16 cellular contexts compared by ENCODE assay signal in the genomic region with DNA sequence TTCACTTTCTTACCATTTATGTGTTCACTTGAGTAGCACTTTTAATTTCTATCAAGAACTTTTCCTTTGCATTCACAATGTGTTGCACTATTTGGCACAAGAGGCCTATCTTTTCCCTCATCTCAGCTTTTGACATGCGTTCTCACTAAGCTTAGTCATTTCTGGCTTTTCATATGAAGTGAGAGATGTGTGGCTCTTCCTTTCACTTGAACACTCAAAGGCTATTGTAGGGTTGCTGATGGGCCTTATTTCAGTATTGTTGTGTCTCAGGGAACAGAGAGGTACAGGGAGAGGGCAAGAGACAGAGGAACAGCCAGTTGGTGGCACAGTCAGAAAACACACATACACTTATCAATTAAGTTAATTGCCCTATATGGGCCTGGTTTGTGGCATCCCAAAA.
DNase-seq lines count a peak whose midpoint lies in the region; ATAC-seq lines count a peak whose summit lies in the region.
"Had no signal": no experiment of that assay in that cellular context is flagged by ENCODE, and none has a peak within 500 bp of the region (broad histone marks: within the 10 kb centered on the region; RNA-seq: fewer than 3 reads in every experiment).

No MANE protein-coding gene starts in this region.

- peak; percentile 96 to 97 for ATAC-seq in activated T-cell treated with anti-CD3 and anti-CD28 coated beads, Interleukin-2, amount 50 U/mL, for 72 hours (replicated peaks in 1 of 2)
- ATAC-seq in GM21619 (IDR thresholded peaks at IDR 0.05; ENCODE audit: unreplicated experiment) (peak; percentile 93), HG03108 (IDR thresholded peaks at IDR 0.05; ENCODE audit: unreplicated experiment) (peak; percentile 94), left colon (no peak)
- ATAC-seq in stimulated activated naive CD8-positive, alpha-beta T cell treated with anti-CD3 and anti-CD28 coated beads, Interleukin-15, amount 100 ng/mL, for 72 hours: peak; percentile 69
- ATAC-seq: foreskin keratinocyte, left lung had no signal

- peaks cover 18% of the 10 kb centered on the region for H3K4me1 Mint-ChIP-seq in activated T-cell treated with anti-CD3 and anti-CD28 coated beads, Interleukin-2, amount 50 U/mL, for 72 hours (ENCODE audit: low read depth)
- H3K4me1 Mint-ChIP-seq in stimulated activated naive CD8-positive, alpha-beta T cell treated with anti-CD3 and anti-CD28 coated beads, Interleukin-15, amount 100 ng/mL, for 72 hours: no peaks in the 10 kb centered on the region

- peak overlapping the region in 1 of 2 donors; percentile 9 for H3K4me3 Mint-ChIP-seq in activated T-cell treated with anti-CD3 and anti-CD28 coated beads, Interleukin-2, amount 50 U/mL, for 72 hours
- no peak overlapping the region for H3K4me3 Mint-ChIP-seq in stimulated activated naive CD8-positive, alpha-beta T cell treated with anti-CD3 and anti-CD28 coated beads, Interleukin-15, amount 100 ng/mL, for 72 hours
- H3K4me3 Mint-ChIP-seq: activated naive CD4-positive, alpha-beta T cell treated with anti-CD3 and anti-CD28 coated beads, Interleukin-2, amount 10 ng/mL, durations not matched to agents 7 days and 5 days had no signal

- no peaks in the 10 kb centered on the region for H3K27me3 Mint-ChIP-seq in activated T-cell treated with anti-CD3 and anti-CD28 coated beads, Interleukin-2, amount 50 U/mL, for 72 hours (ENCODE audit: low read depth)
- no peaks in the 10 kb centered on the region for H3K27me3 Mint-ChIP-seq in stimulated activated naive CD8-positive, alpha-beta T cell treated with anti-CD3 and anti-CD28 coated beads, Interleukin-15, amount 100 ng/mL, for 72 hours
- H3K27me3 Mint-ChIP-seq: activated naive CD4-positive, alpha-beta T cell treated with anti-CD3 and anti-CD28 coated beads, Interleukin-2, amount 10 ng/mL, durations not matched to agents 7 days and 5 days had no signal

- DNase-seq in activated T-cell treated with anti-CD3 and anti-CD28 coated beads, Interleukin-2, amount 50 U/mL, for 72 hours: peak; percentile 10
- no peak for DNase-seq in activated T-cell treated with anti-CD3 and anti-CD28 coated beads, Interleukin-2, amount 50 U/mL, for 1 hour
- no peak for DNase-seq in stimulated activated naive CD8-positive, alpha-beta T cell treated with anti-CD3 and anti-CD28 coated beads, Interleukin-15, amount 100 ng/mL, for 72 hours
- no peak for DNase-seq in left colon
- DNase-seq in GM03348 (ENCODE audit: low spot score): no peak
- no peak for DNase-seq in NCI-H2171 treated with DMSO at 0.1 percent for 48 hours (lab: John Stamatoyannopoulos, UW)
- DNase-seq: ACHN; activated naive CD4-positive, alpha-beta T cell treated with anti-CD3 and anti-CD28 coated beads, Interleukin-2, amount 10 ng/mL, durations not matched to agents 7 days and 5 days; foreskin keratinocyte; GOT3; left lung; NCI-H345; Right ventricle myocardium superior; stimulated activated CD4-positive, alpha-beta T cell treated with anti-CD3 and anti-CD28 coated beads, Interleukin-1b, Interleukin-23, amount 100 ng/mL, for 48 hours had no signal

- H3K27ac Mint-ChIP-seq in activated T-cell treated with anti-CD3 and anti-CD28 coated beads, Interleukin-2, amount 50 U/mL, for 72 hours: no peak overlapping the region
- H3K27ac Mint-ChIP-seq in stimulated activated naive CD8-positive, alpha-beta T cell treated with anti-CD3 and anti-CD28 coated beads, Interleukin-15, amount 100 ng/mL, for 72 hours: no peak overlapping the region
- H3K27ac Mint-ChIP-seq: activated naive CD4-positive, alpha-beta T cell treated with anti-CD3 and anti-CD28 coated beads, Interleukin-2, amount 10 ng/mL, durations not matched to agents 7 days and 5 days had no signal

- H3K9me3 Mint-ChIP-seq in activated T-cell treated with anti-CD3 and anti-CD28 coated beads, Interleukin-2, amount 50 U/mL, for 72 hours: peaks cover 0 to 2% of the 10 kb centered on the region in 2 donors
- no peaks in the 10 kb centered on the region for H3K9me3 Mint-ChIP-seq in stimulated activated naive CD8-positive, alpha-beta T cell treated with anti-CD3 and anti-CD28 coated beads, Interleukin-15, amount 100 ng/mL, for 72 hours
- H3K9me3 Mint-ChIP-seq: activated naive CD4-positive, alpha-beta T cell treated with anti-CD3 and anti-CD28 coated beads, Interleukin-2, amount 10 ng/mL, durations not matched to agents 7 days and 5 days had no signal

- H3K36me3 Mint-ChIP-seq in activated T-cell treated with anti-CD3 and anti-CD28 coated beads, Interleukin-2, amount 50 U/mL, for 72 hours (ENCODE audit: insufficient read depth in 2 of 2): no peaks in the 10 kb centered on the region
- H3K36me3 Mint-ChIP-seq: activated naive CD4-positive, alpha-beta T cell treated with anti-CD3 and anti-CD28 coated beads, Interleukin-2, amount 10 ng/mL, durations not matched to agents 7 days and 5 days had no signal

- intact Hi-C loops in left colon (cut with DNase I, micrococcal nuclease): no loop called here

Comparison
In these comparisons a context has a peak if more than half of its experiments do, and no peak if none do; other contexts are left out.
1. DNase-seq: peak in activated T-cell treated with anti-CD3 and anti-CD28 coated beads, Interleukin-2, amount 50 U/mL, for 72 hours (2 of 2); none in activated T-cell treated with anti-CD3 and anti-CD28 coated beads, Interleukin-2, amount 50 U/mL, for 1 hour (single experiment), stimulated activated naive CD8-positive, alpha-beta T cell treated with anti-CD3 and anti-CD28 coated beads, Interleukin-15, amount 100 ng/mL, for 72 hours (0 of 2), left colon (0 of 2), GM03348 (single experiment) and NCI-H2171 treated with DMSO at 0.1 percent for 48 hours (single experiment).